ENCODE assay signal across 26 cellular contexts in genomic region chr18:33960393-33960792, GRCh38.
DNase-seq lines count a peak whose midpoint lies in the region; ATAC-seq and TF ChIP-seq lines count a peak whose summit lies in the region.
"Had no signal": no experiment of that assay in that cellular context is flagged by ENCODE, and none has a peak within 500 bp of the region (broad histone marks: within the 10 kb centered on the region; RNA-seq: fewer than 3 reads in every experiment).

No MANE protein-coding gene starts in this region.

- no peak overlapping the region for H3K9ac ChIP-seq in SK-N-SH
- H3K9ac ChIP-seq in PC-3 (ENCODE audit: low read length), result no peak overlapping the region

- no peak for TF ChIP-seq RAD21 in SK-N-SH (IDR thresholded peaks at IDR 0.05; ENCODE audit: low read length)

- no peaks in the 10 kb centered on the region for H3K36me3 ChIP-seq in SK-N-SH (replicated peaks in 1 of 2; ENCODE audit: control insufficient read depth in 1 of 2, insufficient read depth in 2 of 2, low read length in 1 of 2)
- H3K36me3 ChIP-seq in PC-3 (ENCODE audit: low read depth, low read length), result no peaks in the 10 kb centered on the region
- H3K36me3 ChIP-seq in left lung, result no peaks in the 10 kb centered on the region
- H3K36me3 ChIP-seq: BE2C, right lobe of liver, WERI-Rb-1 had no signal

- no peaks in the 10 kb centered on the region for H3K27me3 Mint-ChIP-seq in activated T-cell treated with anti-CD3 and anti-CD28 coated beads, Interleukin-2, amount 50 U/mL, for 72 hours (ENCODE audit: low read depth)
- H3K27me3 Mint-ChIP-seq: activated CD4-positive, alpha-beta T cell treated with anti-CD3 and anti-CD28 coated beads, Interleukin-2, amount 10 ng/mL, durations not matched to agents 24 days and 14 days; activated naive CD8-positive, alpha-beta T cell; dendritic cell treated with granulocyte-macrophage colony-stimulating factor and Interleukin-4, amounts not matched to agents 40 ng/mL and 50 ng/mL, for 4 days had no signal

- no peak overlapping the region for H3K4me3 Mint-ChIP-seq in activated T-cell treated with anti-CD3 and anti-CD28 coated beads, Interleukin-2, amount 50 U/mL, for 72 hours
- H3K4me3 Mint-ChIP-seq: activated CD4-positive, alpha-beta T cell treated with anti-CD3 and anti-CD28 coated beads, Interleukin-2, amount 10 ng/mL, durations not matched to agents 24 days and 14 days; activated naive CD8-positive, alpha-beta T cell; dendritic cell treated with granulocyte-macrophage colony-stimulating factor and Interleukin-4, amounts not matched to agents 40 ng/mL and 50 ng/mL, for 4 days; H9; neural crest cell had no signal

- POLR2A ChIA-PET in SK-N-SH (lab: Yijun Ruan, JAX) (no interaction called here), PC-3 (lab: Charles Lee; ENCODE audit: unreplicated experiment) (no interaction called here)

- peaks cover 1 to 3% of the 10 kb centered on the region in 2 donors for H3K9me3 Mint-ChIP-seq in activated T-cell treated with anti-CD3 and anti-CD28 coated beads, Interleukin-2, amount 50 U/mL, for 72 hours
- H3K9me3 Mint-ChIP-seq: activated CD4-positive, alpha-beta T cell treated with anti-CD3 and anti-CD28 coated beads, Interleukin-2, amount 10 ng/mL, durations not matched to agents 24 days and 14 days; H9; neural crest cell had no signal

- H3F3A ChIP-seq in SK-N-SH (replicated peaks; ENCODE audit: insufficient read depth), result no peaks in the 10 kb centered on the region
- H3F3A ChIP-seq in PC-3 (ENCODE audit: low read length, unreplicated experiment), result no peaks in the 10 kb centered on the region

- H3K9me3 ChIP-seq in SK-N-SH (no peaks in the 10 kb centered on the region), PC-3 (ENCODE audit: low read length) (no peaks in the 10 kb centered on the region), left lung (no peaks in the 10 kb centered on the region)
- H3K9me3 ChIP-seq: BE2C, right lobe of liver had no signal

- DNase-seq in SK-N-SH (no peak), NCI-H146 treated with DMSO at 0.1 percent for 48 hours (lab: John Stamatoyannopoulos, UW; ENCODE audit: unreplicated experiment) (peak; percentile 22), PC-3 (no peak), NCI-H526 treated with DMSO at 0.1 percent for 48 hours (lab: John Stamatoyannopoulos, UW) (no peak), left lung (no peak)
- no peak for DNase-seq in activated T-cell treated with anti-CD3 and anti-CD28 coated beads, Interleukin-2, amount 50 U/mL, for 72 hours
- DNase-seq: activated CD4-positive, alpha-beta T cell treated with anti-CD3 and anti-CD28 coated beads, Interleukin-2, amount 10 ng/mL, durations not matched to agents 24 days and 14 days; aorta; BE2C; caudate nucleus; H9; mammary epithelial cell; NCI-H187 treated with DMSO at 0.1 percent for 48 hours; NCI-H524; right lobe of liver; stimulated activated CD4-positive, alpha-beta T cell treated with anti-CD3 and anti-CD28 coated beads, Interleukin-4, amount 100 ng/mL, for 4 hours; stimulated activated naive CD4-positive, alpha-beta T cell; T-helper 9 cell; WERI-Rb-1 had no signal

- no peaks in the 10 kb centered on the region for H3K4me1 Mint-ChIP-seq in activated T-cell treated with anti-CD3 and anti-CD28 coated beads, Interleukin-2, amount 50 U/mL, for 72 hours (ENCODE audit: low read depth)
- H3K4me1 Mint-ChIP-seq: activated CD4-positive, alpha-beta T cell treated with anti-CD3 and anti-CD28 coated beads, Interleukin-2, amount 10 ng/mL, durations not matched to agents 24 days and 14 days; neural crest cell had no signal

- H3K27ac Mint-ChIP-seq in activated T-cell treated with anti-CD3 and anti-CD28 coated beads, Interleukin-2, amount 50 U/mL, for 72 hours, result no peak overlapping the region
- H3K27ac Mint-ChIP-seq: activated CD4-positive, alpha-beta T cell treated with anti-CD3 and anti-CD28 coated beads, Interleukin-2, amount 10 ng/mL, durations not matched to agents 24 days and 14 days; activated naive CD8-positive, alpha-beta T cell; dendritic cell treated with granulocyte-macrophage colony-stimulating factor and Interleukin-4, amounts not matched to agents 40 ng/mL and 50 ng/mL, for 4 days; H9 had no signal

- H3K9me2 ChIP-seq in SK-N-SH, result no peaks in the 10 kb centered on the region
- H3K9me2 ChIP-seq in PC-3 (replicated peaks; ENCODE audit: low read length), result no peaks in the 10 kb centered on the region

- H3K4me1 ChIP-seq in SK-N-SH (ENCODE audit: control insufficient read depth in 1 of 2, insufficient read depth in 2 of 2, low read depth in 1 of 2, low read length in 1 of 2) (peaks cover 0 to 8% of the 10 kb centered on the region in 2 experiments; a peak in 2 of 4 replicates), PC-3 (ENCODE audit: insufficient read depth, low read length) (no peaks in the 10 kb centered on the region), left lung (no peaks in the 10 kb centered on the region)
- H3K4me1 ChIP-seq: BE2C, right lobe of liver had no signal

- H3K27me3 ChIP-seq in SK-N-SH (ENCODE audit: insufficient read depth) (no peaks in the 10 kb centered on the region), PC-3 (ENCODE audit: low read length) (no peaks in the 10 kb centered on the region), left lung (no peaks in the 10 kb centered on the region)
- H3K27me3 ChIP-seq: BE2C, right lobe of liver had no signal

- H2AFZ ChIP-seq in SK-N-SH (ENCODE audit: low read depth) (no peak overlapping the region), PC-3 (ENCODE audit: low read length) (no peak overlapping the region)

- no peaks in the 10 kb centered on the region for H4K20me1 ChIP-seq in SK-N-SH (ENCODE audit: insufficient read depth)
- H4K20me1 ChIP-seq in PC-3 (ENCODE audit: low read length), result no peaks in the 10 kb centered on the region

- CTCF ChIA-PET in SK-N-SH (lab: Yijun Ruan, JAX), result interaction anchor here (3.2 kb wide), 1 partner anchor 121 kb away, joined by 10 read pairs; no protein-coding TSS in a partner anchor
- CTCF ChIA-PET in PC-3 (lab: Charles Lee), result no interaction called here

- H3K4me2 ChIP-seq in SK-N-SH, result no peak overlapping the region
- H3K4me2 ChIP-seq in PC-3 (ENCODE audit: low read length), result no peak overlapping the region

- no TSS peak for BruUV-seq in PC-3 (replicated peaks; lab: Mats Ljungman, UMichigan)

- no peak overlapping the region for H3K4me3 ChIP-seq in SK-N-SH (ENCODE audit: low read depth in 2 of 2, low read length in 1 of 2)
- H3K4me3 ChIP-seq in PC-3 (ENCODE audit: low read length), result no peak overlapping the region
- no peak overlapping the region for H3K4me3 ChIP-seq in left lung
- H3K4me3 ChIP-seq: right lobe of liver had no signal

- TF ChIP-seq CTCF in SK-N-SH (IDR thresholded peaks at IDR 0.05) (no peak), PC-3 (conservative IDR thresholded peaks at IDR 0.05; ENCODE audit: low read depth, low read length) (no peak), left lung (IDR thresholded peaks at IDR 0.05) (no peak)

- ATAC-seq in SK-N-SH treated with all-trans-retinoic acid at 6 μM for 48 hours, result no peak
- ATAC-seq in PC-3, result peak; percentile 37; the same call in 1 of the 2 replicates
- no peak for ATAC-seq in GM21825 (IDR thresholded peaks at IDR 0.05; ENCODE audit: unreplicated experiment)
- ATAC-seq in left lung, result no peak
- no peak for ATAC-seq in activated T-cell treated with anti-CD3 and anti-CD28 coated beads, Interleukin-2, amount 50 U/mL, for 72 hours (replicated peaks in 1 of 2)
- ATAC-seq: HepG2, right lobe of liver had no signal

- H3K79me2 ChIP-seq in SK-N-SH (ENCODE audit: insufficient read depth), result no peaks in the 10 kb centered on the region
- H3K79me2 ChIP-seq in PC-3 (ENCODE audit: low read length), result no peaks in the 10 kb centered on the region

- H3K27ac ChIP-seq in SK-N-SH (ENCODE audit: low read depth in 2 of 2, low read length in 1 of 2), result no peak overlapping the region
- H3K27ac ChIP-seq in PC-3 (ENCODE audit: low read length), result no peak overlapping the region
- no peak overlapping the region for H3K27ac ChIP-seq in left lung
- H3K27ac ChIP-seq: HL-60, right lobe of liver, WERI-Rb-1 had no signal

- no peak for TF ChIP-seq EP300 in SK-N-SH (IDR thresholded peaks at IDR 0.05; ENCODE audit: borderline replicate concordance in 1 of 2, low read depth in 1 of 2, low read length in 1 of 2)

- peaks cover 0 to 2% of the 10 kb centered on the region in 2 donors for H3K36me3 Mint-ChIP-seq in activated T-cell treated with anti-CD3 and anti-CD28 coated beads, Interleukin-2, amount 50 U/mL, for 72 hours (ENCODE audit: insufficient read depth in 2 of 2)
- H3K36me3 Mint-ChIP-seq: activated naive CD8-positive, alpha-beta T cell had no signal

- intact Hi-C loops in PC-3 (cut with micrococcal nuclease), result no loop called here
- intact Hi-C loops in left lung (cut with DNase I), result no loop called here

TF ChIP-seq in SK-N-SH treated with all-trans-retinoic acid at 6 μM for 48 hours, 23 proteins besides CTCF, POLR2A, EP300 and RAD21:
- TF ChIP-seq ESRRG (CRISPR knock-in tag; IDR thresholded peaks at IDR 0.05) (no peak), ZFP3 (CRISPR knock-in tag; IDR thresholded peaks at IDR 0.05) (no peak), ISL1 (CRISPR knock-in tag; IDR thresholded peaks at IDR 0.05) (peak; percentile 70)

TF ChIP-seq in SK-N-SH, 30 proteins besides CTCF, POLR2A, EP300 and RAD21 (continues in another document):
- TF ChIP-seq POLR2AphosphoS5 (IDR thresholded peaks at IDR 0.05; ENCODE audit: low read depth, low read length), result no peak
- no peak for TF ChIP-seq RXRA (IDR thresholded peaks at IDR 0.05; ENCODE audit: borderline replicate concordance, low read depth)
- no peak for TF ChIP-seq SMC3 (IDR thresholded peaks at IDR 0.05; ENCODE audit: low read depth, low read length)
